Comparison of ENCODE assay signal across 21 cellular contexts in genomic region chr16:88529596-88529995, GRCh38.
"Had no signal": no experiment of that assay in that cellular context is flagged by ENCODE, and none has a peak within 500 bp of the region (broad histone marks: within the 10 kb centered on the region; RNA-seq: fewer than 3 reads in every experiment).

No MANE protein-coding gene starts in this region.

- ATAC-seq: activated naive CD4-positive, alpha-beta T cell treated with anti-CD3 and anti-CD28 coated beads, Interleukin-2, amount 50 U/mL, for 72 hours; activated T-helper 17 cell treated with anti-CD3 and anti-CD28 coated beads, Interleukin-2, amount 50 U/mL, for 72 hours; effector memory CD8-positive, alpha-beta T cell; gastroesophageal sphincter; left lobe of liver; naive thymus-derived CD8-positive, alpha-beta T cell; WTC11 had no signal

- DNase-seq: activated T-cell treated with anti-CD3 and anti-CD28 coated beads, Interleukin-2, amount 50 U/mL, for 1 hour; dorsolateral prefrontal cortex; effector memory CD8-positive, alpha-beta T cell; esophagus squamous epithelium; head of caudate nucleus; naive thymus-derived CD8-positive, alpha-beta T cell; occipital lobe; stimulated activated CD4-positive, alpha-beta T cell treated with anti-CD3 and anti-CD28 coated beads, Interleukin-4, amount 100 ng/mL, for 1 hour; stimulated activated naive CD4-positive, alpha-beta T cell treated with Interleukin-2 at 50 U/mL for 16 hours; T1000 had no signal

- H3K36me3 Mint-ChIP-seq: activated naive CD4-positive, alpha-beta T cell treated with anti-CD3 and anti-CD28 coated beads, Interleukin-2, amount 50 U/mL, for 72 hours; naive thymus-derived CD8-positive, alpha-beta T cell had no signal

- H3K4me1 Mint-ChIP-seq: activated T-helper 17 cell treated with anti-CD3 and anti-CD28 coated beads, Interleukin-2, amount 50 U/mL, for 72 hours had no signal

- H3K27ac ChIP-seq: dorsolateral prefrontal cortex, esophagus squamous epithelium, gastroesophageal sphincter, spleen, thoracic aorta, upper lobe of left lung had no signal

- H3K27me3 ChIP-seq: dorsolateral prefrontal cortex, spleen had no signal

- H3K36me3 ChIP-seq: thoracic aorta, upper lobe of left lung had no signal

- H3K27ac Mint-ChIP-seq: activated T-helper 17 cell treated with anti-CD3 and anti-CD28 coated beads, Interleukin-2, amount 50 U/mL, for 72 hours; T-helper 1 cell treated with Interleukin-12 subunit alpha and Interleukin-12 subunit beta and Interleukin-4 antibody, amounts not matched to agents 30 μg/mL and 1 μg/mL, for 36 hours had no signal

- H3K27me3 Mint-ChIP-seq: activated T-helper 17 cell treated with anti-CD3 and anti-CD28 coated beads, Interleukin-2, amount 50 U/mL, for 72 hours; central memory CD8-positive, alpha-beta T cell; effector memory CD8-positive, alpha-beta T cell; naive thymus-derived CD8-positive, alpha-beta T cell had no signal

- H3K4me3 Mint-ChIP-seq: activated T-helper 17 cell treated with anti-CD3 and anti-CD28 coated beads, Interleukin-2, amount 50 U/mL, for 72 hours; central memory CD8-positive, alpha-beta T cell; effector memory CD8-positive, alpha-beta T cell; naive thymus-derived CD8-positive, alpha-beta T cell; T-helper 1 cell treated with Interleukin-12 subunit alpha and Interleukin-12 subunit beta and Interleukin-4 antibody, amounts not matched to agents 30 μg/mL and 1 μg/mL, for 36 hours; WTC11 had no signal

- H3K4me3 ChIP-seq: dorsolateral prefrontal cortex, esophagus squamous epithelium, gastroesophageal sphincter, lung, spleen, thoracic aorta, upper lobe of left lung had no signal

- H3K9me3 ChIP-seq: esophagus squamous epithelium, gastroesophageal sphincter, spleen, thoracic aorta, upper lobe of left lung had no signal

- H3K9me3 Mint-ChIP-seq: activated naive CD4-positive, alpha-beta T cell treated with anti-CD3 and anti-CD28 coated beads, Interleukin-2, amount 50 U/mL, for 72 hours; activated T-helper 17 cell treated with anti-CD3 and anti-CD28 coated beads, Interleukin-2, amount 50 U/mL, for 72 hours; central memory CD8-positive, alpha-beta T cell; effector memory CD8-positive, alpha-beta T cell; naive thymus-derived CD8-positive, alpha-beta T cell; T-helper 1 cell treated with Interleukin-12 subunit alpha and Interleukin-12 subunit beta and Interleukin-4 antibody, amounts not matched to agents 30 μg/mL and 1 μg/mL, for 36 hours; WTC11 had no signal
